28 cellular contexts compared by ENCODE assay signal in genomic region chr7:70741666-70742065, GRCh38.
"Had no signal": no experiment of that assay in that cellular context is flagged by ENCODE, and none has a peak within 500 bp of the region (broad histone marks: within the 10 kb centered on the region; RNA-seq: fewer than 3 reads in every experiment).

No MANE protein-coding gene starts in this region.

- H3K4me1 ChIP-seq: foreskin keratinocyte had no signal

- ATAC-seq: activated CD8-positive, alpha-beta T cell treated with anti-CD3 and anti-CD28 coated beads for 36 hours; activated naive CD8-positive, alpha-beta T cell treated with anti-CD3 and anti-CD28 coated beads, Interleukin-2, amount 50 U/mL, for 24 hours; activated T-cell treated with anti-CD3 and anti-CD28 coated beads, Interleukin-2, amount 50 U/mL, for 4 hours; body of pancreas; foreskin keratinocyte; gastrocnemius medialis; heart right ventricle had no signal

- H3K36me3 Mint-ChIP-seq: activated naive CD4-positive, alpha-beta T cell treated with anti-CD3 and anti-CD28 coated beads, Interleukin-2, amount 50 U/mL, for 24 hours; activated naive CD8-positive, alpha-beta T cell treated with anti-CD3 and anti-CD28 coated beads for 36 hours had no signal

- H3K4me3 Mint-ChIP-seq: activated CD8-positive, alpha-beta T cell treated with anti-CD3 and anti-CD28 coated beads for 36 hours; activated naive CD4-positive, alpha-beta T cell treated with anti-CD3 and anti-CD28 coated beads for 36 hours; activated naive CD4-positive, alpha-beta T cell treated with anti-CD3 and anti-CD28 coated beads, Interleukin-2, amount 50 U/mL, for 24 hours; activated naive CD8-positive, alpha-beta T cell treated with anti-CD3 and anti-CD28 coated beads for 36 hours; activated naive CD8-positive, alpha-beta T cell treated with anti-CD3 and anti-CD28 coated beads, Interleukin-2, amount 50 U/mL, for 24 hours; activated T-cell treated with anti-CD3 and anti-CD28 coated beads, Interleukin-2, amount 50 U/mL, for 4 hours; dendritic cell treated with granulocyte-macrophage colony-stimulating factor and Interleukin-4, amounts not matched to agents 40 ng/mL and 50 ng/mL, for 4 days had no signal

- H3K9me3 ChIP-seq: adrenal gland, body of pancreas, esophagus muscularis mucosa, gastrocnemius medialis, heart right ventricle had no signal

- DNase-seq: activated CD4-positive, alpha-beta T cell treated with anti-CD3 and anti-CD28 coated beads for 48 hours; activated CD4-positive, alpha-beta T cell treated with anti-CD3 and anti-CD28 coated beads, Interleukin-2, amount 50 U/mL, for 1 hour; activated CD4-positive, alpha-beta T cell treated with anti-CD3 and anti-CD28 coated beads, Interleukin-2, amount 50 U/mL, for 48 hours; activated CD8-positive, alpha-beta memory T cell treated with anti-CD3 and anti-CD28 coated beads for 24 hours; activated CD8-positive, alpha-beta T cell treated with anti-CD3 and anti-CD28 coated beads for 36 hours; activated effector memory CD4-positive, alpha-beta T cell treated with anti-CD3 and anti-CD28 coated beads, Interleukin-2, amount 50 U/mL, for 16 hours; activated naive CD4-positive, alpha-beta T cell treated with anti-CD3 and anti-CD28 coated beads for 36 hours; activated naive CD8-positive, alpha-beta T cell treated with anti-CD3 and anti-CD28 coated beads for 36 hours; activated naive CD8-positive, alpha-beta T cell treated with anti-CD3 and anti-CD28 coated beads, Interleukin-2, amount 50 U/mL, for 24 hours; activated T-cell treated with anti-CD3 and anti-CD28 coated beads, Interleukin-2, amount 50 U/mL, for 4 hours; adrenal gland; amygdala; body of pancreas; caudate nucleus; cerebellar nuclear complex; dorsolateral prefrontal cortex; effector memory CD4-positive, alpha-beta T cell; erythroblast; foreskin keratinocyte; gastrocnemius medialis; heart right ventricle; T-helper 1 cell; T-helper 2 cell had no signal

- H3K9me3 Mint-ChIP-seq: activated CD8-positive, alpha-beta T cell treated with anti-CD3 and anti-CD28 coated beads for 36 hours; activated naive CD4-positive, alpha-beta T cell treated with anti-CD3 and anti-CD28 coated beads for 36 hours; activated naive CD4-positive, alpha-beta T cell treated with anti-CD3 and anti-CD28 coated beads, Interleukin-2, amount 50 U/mL, for 24 hours; activated naive CD8-positive, alpha-beta T cell treated with anti-CD3 and anti-CD28 coated beads for 36 hours; activated T-cell treated with anti-CD3 and anti-CD28 coated beads, Interleukin-2, amount 50 U/mL, for 4 hours; activated T-helper 2 cell treated with anti-CD3 and anti-CD28 coated beads, Interferon-gamma antibody, Interleukin-2, Interleukin-4, amounts not matched to agents 10 μg/mL and 5 μg/mL and 100 μg/mL, durations not matched to agents 14 hours and 24 hours and 36 hours; dendritic cell treated with granulocyte-macrophage colony-stimulating factor and Interleukin-4, amounts not matched to agents 40 ng/mL and 50 ng/mL, for 4 days had no signal

- H3K27ac Mint-ChIP-seq: activated CD8-positive, alpha-beta T cell treated with anti-CD3 and anti-CD28 coated beads for 36 hours; activated naive CD4-positive, alpha-beta T cell treated with anti-CD3 and anti-CD28 coated beads for 36 hours; activated naive CD4-positive, alpha-beta T cell treated with anti-CD3 and anti-CD28 coated beads, Interleukin-2, amount 50 U/mL, for 24 hours; activated naive CD8-positive, alpha-beta T cell treated with anti-CD3 and anti-CD28 coated beads for 36 hours; activated naive CD8-positive, alpha-beta T cell treated with anti-CD3 and anti-CD28 coated beads, Interleukin-2, amount 50 U/mL, for 24 hours; activated T-helper 2 cell treated with anti-CD3 and anti-CD28 coated beads, Interferon-gamma antibody, Interleukin-2, Interleukin-4, amounts not matched to agents 10 μg/mL and 5 μg/mL and 100 μg/mL, durations not matched to agents 14 hours and 24 hours and 36 hours; dendritic cell treated with granulocyte-macrophage colony-stimulating factor and Interleukin-4, amounts not matched to agents 40 ng/mL and 50 ng/mL, for 4 days had no signal

- H3K4me3 ChIP-seq: adrenal gland, body of pancreas, coronary artery, dorsolateral prefrontal cortex, esophagus muscularis mucosa, gastrocnemius medialis, heart right ventricle had no signal

- H3K27ac ChIP-seq: adrenal gland, body of pancreas, coronary artery, dorsolateral prefrontal cortex, esophagus muscularis mucosa, foreskin keratinocyte, heart right ventricle had no signal

- H3K36me3 ChIP-seq: adrenal gland, esophagus muscularis mucosa, gastrocnemius medialis, heart right ventricle had no signal

- H3K27me3 ChIP-seq: adrenal gland, body of pancreas, dorsolateral prefrontal cortex, esophagus muscularis mucosa, foreskin keratinocyte, gastrocnemius medialis, heart right ventricle had no signal

- H3K27me3 Mint-ChIP-seq: activated CD8-positive, alpha-beta T cell treated with anti-CD3 and anti-CD28 coated beads for 36 hours; activated naive CD4-positive, alpha-beta T cell treated with anti-CD3 and anti-CD28 coated beads, Interleukin-2, amount 50 U/mL, for 24 hours; activated naive CD8-positive, alpha-beta T cell treated with anti-CD3 and anti-CD28 coated beads for 36 hours; dendritic cell treated with granulocyte-macrophage colony-stimulating factor and Interleukin-4, amounts not matched to agents 40 ng/mL and 50 ng/mL, for 4 days had no signal
